In the genomic region with DNA sequence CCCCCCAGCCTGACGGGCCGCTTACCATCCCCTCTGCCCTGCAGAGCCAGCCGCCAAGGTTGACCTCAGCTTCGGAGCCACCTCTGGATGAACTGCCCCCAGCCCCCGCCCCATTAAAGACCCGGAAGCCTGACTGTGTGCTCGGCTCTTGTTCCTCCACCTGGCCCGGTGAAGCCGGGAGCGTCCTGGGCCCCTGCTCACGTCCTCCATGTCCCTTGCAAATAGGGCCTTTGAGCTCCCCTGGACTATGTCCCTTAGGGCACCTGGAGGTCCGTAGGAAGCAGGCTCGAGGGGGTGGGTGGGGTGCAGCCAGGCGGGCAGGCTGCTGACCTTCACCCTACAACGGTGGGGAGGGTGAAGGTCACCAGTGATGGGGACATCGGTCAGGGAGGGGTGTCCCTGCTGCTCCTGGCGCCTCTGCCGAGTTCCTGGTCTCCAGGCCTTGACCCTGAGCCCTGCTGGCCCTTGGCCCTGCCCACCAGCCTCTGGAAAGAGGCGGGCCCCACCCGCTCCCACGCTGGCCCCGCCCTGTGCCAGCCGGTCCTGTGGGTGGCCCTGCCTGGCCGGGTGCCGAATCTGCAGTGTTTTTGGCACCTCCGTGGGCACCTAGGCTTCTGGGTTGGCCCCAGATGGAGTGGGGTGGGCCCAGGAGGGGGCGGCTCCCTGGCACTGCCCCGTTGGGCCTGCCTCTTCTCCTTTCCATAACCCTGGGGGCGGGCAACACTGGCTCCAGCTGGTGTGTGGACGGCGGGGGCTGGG, we compare ENCODE assay signal across 1 cellular context.
TF ChIP-seq lines count a peak whose summit lies in the region.

No MANE protein-coding gene starts in this region.

TF ChIP-seq in HepG2, 621 proteins besides CTCF, POLR2A, EP300 and RAD21 (continued from another document and continues in another):
- TF ChIP-seq, protein P1, sequence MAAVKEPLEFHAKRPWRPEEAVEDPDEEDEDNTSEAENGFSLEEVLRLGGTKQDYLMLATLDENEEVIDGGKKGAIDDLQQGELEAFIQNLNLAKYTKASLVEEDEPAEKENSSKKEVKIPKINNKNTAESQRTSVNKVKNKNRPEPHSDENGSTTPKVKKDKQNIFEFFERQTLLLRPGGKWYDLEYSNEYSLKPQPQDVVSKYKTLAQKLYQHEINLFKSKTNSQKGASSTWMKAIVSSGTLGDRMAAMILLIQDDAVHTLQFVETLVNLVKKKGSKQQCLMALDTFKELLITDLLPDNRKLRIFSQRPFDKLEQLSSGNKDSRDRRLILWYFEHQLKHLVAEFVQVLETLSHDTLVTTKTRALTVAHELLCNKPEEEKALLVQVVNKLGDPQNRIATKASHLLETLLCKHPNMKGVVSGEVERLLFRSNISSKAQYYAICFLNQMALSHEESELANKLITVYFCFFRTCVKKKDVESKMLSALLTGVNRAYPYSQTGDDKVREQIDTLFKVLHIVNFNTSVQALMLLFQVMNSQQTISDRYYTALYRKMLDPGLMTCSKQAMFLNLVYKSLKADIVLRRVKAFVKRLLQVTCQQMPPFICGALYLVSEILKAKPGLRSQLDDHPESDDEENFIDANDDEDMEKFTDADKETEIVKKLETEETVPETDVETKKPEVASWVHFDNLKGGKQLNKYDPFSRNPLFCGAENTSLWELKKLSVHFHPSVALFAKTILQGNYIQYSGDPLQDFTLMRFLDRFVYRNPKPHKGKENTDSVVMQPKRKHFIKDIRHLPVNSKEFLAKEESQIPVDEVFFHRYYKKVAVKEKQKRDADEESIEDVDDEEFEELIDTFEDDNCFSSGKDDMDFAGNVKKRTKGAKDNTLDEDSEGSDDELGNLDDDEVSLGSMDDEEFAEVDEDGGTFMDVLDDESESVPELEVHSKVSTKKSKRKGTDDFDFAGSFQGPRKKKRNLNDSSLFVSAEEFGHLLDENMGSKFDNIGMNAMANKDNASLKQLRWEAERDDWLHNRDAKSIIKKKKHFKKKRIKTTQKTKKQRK (IDR thresholded peaks at IDR 0.05; ENCODE audit: low read length) = no peak
- TF ChIP-seq, protein P2, sequence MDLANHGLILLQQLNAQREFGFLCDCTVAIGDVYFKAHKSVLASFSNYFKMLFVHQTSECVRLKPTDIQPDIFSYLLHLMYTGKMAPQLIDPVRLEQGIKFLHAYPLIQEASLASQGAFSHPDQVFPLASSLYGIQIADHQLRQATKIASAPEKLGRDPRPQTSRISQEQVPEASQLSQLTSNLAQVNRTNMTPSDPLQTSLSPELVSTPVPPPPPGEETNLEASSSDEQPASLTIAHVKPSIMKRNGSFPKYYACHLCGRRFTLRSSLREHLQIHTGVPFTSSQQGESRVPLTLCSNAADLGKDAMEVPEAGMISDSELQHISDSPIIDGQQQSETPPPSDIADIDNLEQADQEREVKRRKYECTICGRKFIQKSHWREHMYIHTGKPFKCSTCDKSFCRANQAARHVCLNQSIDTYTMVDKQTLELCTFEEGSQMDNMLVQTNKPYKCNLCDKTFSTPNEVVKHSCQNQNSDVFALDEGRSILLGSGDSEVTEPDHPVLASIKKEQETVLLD (CRISPR knock-in tag; IDR thresholded peaks at IDR 0.05; ENCODE audit: low read depth) = peak; percentile 59; the same call in 1 of the 2 replicates
- TF ChIP-seq BCLAF1 (IDR thresholded peaks at IDR 0.05) (no peak), FOSL1 (CRISPR knock-in tag; IDR thresholded peaks at IDR 0.05; ENCODE audit: borderline replicate concordance) (no peak), REXO4 (CRISPR knock-in tag; IDR thresholded peaks at IDR 0.05; ENCODE audit: borderline replicate concordance) (no peak), ZNF790 (CRISPR knock-in tag; IDR thresholded peaks at IDR 0.05; ENCODE audit: borderline replicate concordance) (peak; percentile 63; the same call in 1 of the 2 replicates), NAIF1 (CRISPR knock-in tag; IDR thresholded peaks at IDR 0.05; ENCODE audit: borderline replicate concordance) (peak; percentile 71; the same call in 1 of the 2 replicates), KLF6 (CRISPR knock-in tag; IDR thresholded peaks at IDR 0.05) (no peak), SOX6 (IDR thresholded peaks at IDR 0.05) (no peak), SOX6 (CRISPR knock-in tag; IDR thresholded peaks at IDR 0.05) (peak; percentile 93), CHD4 (IDR thresholded peaks at IDR 0.05; ENCODE audit: borderline replicate concordance, low read length) (no peak; the same call in 1 of the 2 replicates), RAD51 (IDR thresholded peaks at IDR 0.05; ENCODE audit: borderline replicate concordance) (no peak), TBP (CRISPR knock-in tag; IDR thresholded peaks at IDR 0.05) (no peak), MBNL3 (CRISPR knock-in tag; conservative IDR thresholded peaks at IDR 0.05) (no peak), ZBTB34 (CRISPR knock-in tag; IDR thresholded peaks at IDR 0.05) (no peak; the same call in 1 of the 2 replicates), ZNF138 (CRISPR knock-in tag; IDR thresholded peaks at IDR 0.05; ENCODE audit: low read depth) (no peak), SALL1 (CRISPR knock-in tag; IDR thresholded peaks at IDR 0.05) (peak; percentile 68), ZBTB3 (CRISPR knock-in tag; IDR thresholded peaks at IDR 0.05; ENCODE audit: borderline replicate concordance, low read depth) (no peak), ZNF44 (CRISPR knock-in tag; IDR thresholded peaks at IDR 0.05) (no peak), KDM3A (CRISPR knock-in tag; IDR thresholded peaks at IDR 0.05; ENCODE audit: low read depth) (peak; percentile 47), IKZF5 (CRISPR knock-in tag; IDR thresholded peaks at IDR 0.05) (peak; percentile 41; the same call in 1 of the 2 replicates), CBFB (CRISPR knock-in tag; IDR thresholded peaks at IDR 0.05) (0 out of 2 replicates have a peak, but pooled peaks have one; percentile 27), MYC (CRISPR knock-in tag; IDR thresholded peaks at IDR 0.05; ENCODE audit: borderline replicate concordance) (peak; percentile 81; the same call in 1 of the 2 replicates), SMAD9 (CRISPR knock-in tag; IDR thresholded peaks at IDR 0.05) (no peak), ZNF263 (CRISPR knock-in tag; IDR thresholded peaks at IDR 0.05) (no peak; the same call in 1 of the 2 replicates), IRF2 (CRISPR knock-in tag; IDR thresholded peaks at IDR 0.05) (peak; percentile 83), ZFX (CRISPR knock-in tag; IDR thresholded peaks at IDR 0.05; ENCODE audit: low read depth) (peak; percentile 90), MATR3 (CRISPR knock-in tag; IDR thresholded peaks at IDR 0.05) (no peak), ZNF672 (CRISPR knock-in tag; IDR thresholded peaks at IDR 0.05) (no peak), FOXM1 (CRISPR knock-in tag; IDR thresholded peaks at IDR 0.05) (no peak), KLF16 (CRISPR knock-in tag; IDR thresholded peaks at IDR 0.05) (peak in 1 of 2 experiments; percentile 76; a peak in 2 of 4 replicates), NBN (conservative IDR thresholded peaks at IDR 0.05) (no peak), ZNF24 (IDR thresholded peaks at IDR 0.05) (no peak), TERF1 (CRISPR knock-in tag; IDR thresholded peaks at IDR 0.05) (no peak), TAF15 (IDR thresholded peaks at IDR 0.05; ENCODE audit: low read depth, low read length, poor library complexity, severe bottlenecking) (peak; percentile 28), ZNF484 (CRISPR knock-in tag; IDR thresholded peaks at IDR 0.05; ENCODE audit: borderline replicate concordance, low read depth) (no peak), KLF15 (CRISPR knock-in tag; IDR thresholded peaks at IDR 0.05; ENCODE audit: borderline replicate concordance) (no peak; the same call in 1 of the 2 replicates)
- TF ChIP-seq, protein P3, sequence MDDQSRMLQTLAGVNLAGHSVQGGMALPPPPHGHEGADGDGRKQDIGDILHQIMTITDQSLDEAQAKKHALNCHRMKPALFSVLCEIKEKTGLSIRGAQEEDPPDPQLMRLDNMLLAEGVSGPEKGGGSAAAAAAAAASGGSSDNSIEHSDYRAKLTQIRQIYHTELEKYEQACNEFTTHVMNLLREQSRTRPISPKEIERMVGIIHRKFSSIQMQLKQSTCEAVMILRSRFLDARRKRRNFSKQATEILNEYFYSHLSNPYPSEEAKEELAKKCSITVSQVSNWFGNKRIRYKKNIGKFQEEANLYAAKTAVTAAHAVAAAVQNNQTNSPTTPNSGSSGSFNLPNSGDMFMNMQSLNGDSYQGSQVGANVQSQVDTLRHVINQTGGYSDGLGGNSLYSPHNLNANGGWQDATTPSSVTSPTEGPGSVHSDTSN (CRISPR knock-in tag; IDR thresholded peaks at IDR 0.05; ENCODE audit: borderline replicate concordance) = no peak
- TF ChIP-seq, protein P4, sequence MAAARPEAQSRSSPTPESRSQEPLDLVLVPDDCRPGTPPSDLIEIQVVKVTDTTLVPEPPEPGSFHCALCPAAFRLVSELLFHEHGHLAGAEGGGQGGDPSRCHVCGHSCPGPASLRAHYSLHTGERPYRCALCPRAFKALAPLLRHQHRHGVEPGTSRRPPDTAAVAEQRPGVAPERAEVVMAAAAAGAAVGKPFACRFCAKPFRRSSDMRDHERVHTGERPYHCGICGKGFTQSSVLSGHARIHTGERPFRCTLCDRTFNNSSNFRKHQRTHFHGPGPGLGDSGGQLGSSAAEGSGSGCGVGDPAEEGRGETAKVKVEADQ (CRISPR knock-in tag; IDR thresholded peaks at IDR 0.05; ENCODE audit: borderline replicate concordance) = no peak
- TF ChIP-seq, protein P5, sequence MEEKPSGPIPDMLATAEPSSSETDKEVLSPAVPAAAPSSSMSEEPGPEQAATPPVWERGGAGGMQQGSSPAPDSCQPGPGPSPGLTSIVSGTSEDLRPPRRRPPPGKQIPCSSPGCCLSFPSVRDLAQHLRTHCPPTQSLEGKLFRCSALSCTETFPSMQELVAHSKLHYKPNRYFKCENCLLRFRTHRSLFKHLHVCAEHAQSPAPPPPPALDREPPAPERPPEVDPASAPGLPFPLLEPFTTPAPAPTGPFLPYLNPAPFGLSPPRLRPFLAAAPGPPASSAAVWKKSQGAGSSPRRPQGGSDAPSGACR (CRISPR knock-in tag; IDR thresholded peaks at IDR 0.05) = peak; percentile 96
- TF ChIP-seq, protein P6, sequence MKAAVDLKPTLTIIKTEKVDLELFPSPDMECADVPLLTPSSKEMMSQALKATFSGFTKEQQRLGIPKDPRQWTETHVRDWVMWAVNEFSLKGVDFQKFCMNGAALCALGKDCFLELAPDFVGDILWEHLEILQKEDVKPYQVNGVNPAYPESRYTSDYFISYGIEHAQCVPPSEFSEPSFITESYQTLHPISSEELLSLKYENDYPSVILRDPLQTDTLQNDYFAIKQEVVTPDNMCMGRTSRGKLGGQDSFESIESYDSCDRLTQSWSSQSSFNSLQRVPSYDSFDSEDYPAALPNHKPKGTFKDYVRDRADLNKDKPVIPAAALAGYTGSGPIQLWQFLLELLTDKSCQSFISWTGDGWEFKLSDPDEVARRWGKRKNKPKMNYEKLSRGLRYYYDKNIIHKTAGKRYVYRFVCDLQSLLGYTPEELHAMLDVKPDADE (CRISPR knock-in tag; IDR thresholded peaks at IDR 0.05) = 0 out of 2 replicates have a peak, but pooled peaks have one; percentile 42
- TF ChIP-seq, protein P7, sequence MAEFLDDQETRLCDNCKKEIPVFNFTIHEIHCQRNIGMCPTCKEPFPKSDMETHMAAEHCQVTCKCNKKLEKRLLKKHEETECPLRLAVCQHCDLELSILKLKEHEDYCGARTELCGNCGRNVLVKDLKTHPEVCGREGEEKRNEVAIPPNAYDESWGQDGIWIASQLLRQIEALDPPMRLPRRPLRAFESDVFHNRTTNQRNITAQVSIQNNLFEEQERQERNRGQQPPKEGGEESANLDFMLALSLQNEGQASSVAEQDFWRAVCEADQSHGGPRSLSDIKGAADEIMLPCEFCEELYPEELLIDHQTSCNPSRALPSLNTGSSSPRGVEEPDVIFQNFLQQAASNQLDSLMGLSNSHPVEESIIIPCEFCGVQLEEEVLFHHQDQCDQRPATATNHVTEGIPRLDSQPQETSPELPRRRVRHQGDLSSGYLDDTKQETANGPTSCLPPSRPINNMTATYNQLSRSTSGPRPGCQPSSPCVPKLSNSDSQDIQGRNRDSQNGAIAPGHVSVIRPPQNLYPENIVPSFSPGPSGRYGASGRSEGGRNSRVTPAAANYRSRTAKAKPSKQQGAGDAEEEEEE (CRISPR knock-in tag; IDR thresholded peaks at IDR 0.05; ENCODE audit: borderline replicate concordance) = no peak
